In genomic region chr21:38909109-38909508, GRCh38 we compare ENCODE assay signal across 18 cellular contexts.
A peak's percentile ranks its signal among the peaks of the same experiment; 100 is the strongest.
DNase-seq lines count a peak whose midpoint lies in the region; ATAC-seq and TF ChIP-seq lines count a peak whose summit lies in the region.
"Had no signal": no experiment of that assay in that cellular context is flagged by ENCODE, and none has a peak within 500 bp of the region (broad histone marks: within the 10 kb centered on the region; RNA-seq: fewer than 3 reads in every experiment).

No MANE protein-coding gene starts in this region.

- no peak overlapping the region for H2AFZ ChIP-seq in parathyroid adenoma

- H3K4me3 ChIP-seq in esophagus squamous epithelium (no peak overlapping the region), parathyroid adenoma (ENCODE audit: low read depth, low read length) (no peak overlapping the region), tibial nerve (no peak overlapping the region)
- H3K4me3 ChIP-seq: lung, ovary, smooth muscle cell had no signal

- CTCF ChIA-PET in RWPE1 (lab: Yijun Ruan, JAX) = interaction anchor here (0.5 kb wide), 1 partner anchor 247 kb away, joined by 4 read pairs; no protein-coding TSS in a partner anchor

- H3K9ac ChIP-seq in parathyroid adenoma = no peak overlapping the region

- no peak for TF ChIP-seq POLR2A in esophagus squamous epithelium (IDR thresholded peaks at IDR 0.05)
- no peak for TF ChIP-seq POLR2A in tibial nerve (IDR thresholded peaks at IDR 0.05)

- ATAC-seq in HG03442 (IDR thresholded peaks at IDR 0.05; ENCODE audit: unreplicated experiment) = no peak
- ATAC-seq: activated CD4-positive, alpha-beta T cell treated with anti-CD3 and anti-CD28 coated beads for 36 hours; activated CD8-positive, alpha-beta memory T cell treated with anti-CD3 and anti-CD28 coated beads, Interleukin-2, amount 10 ng/mL, durations not matched to agents 7 days and 5 days; activated naive CD8-positive, alpha-beta T cell treated with anti-CD3 and anti-CD28 coated beads, Interleukin-2, amount 50 U/mL, for 24 hours; naive thymus-derived CD4-positive, alpha-beta T cell had no signal

- TF ChIP-seq CTCF in RWPE1 (conservative IDR thresholded peaks at IDR 0.05; ENCODE audit: low read depth) (no peak), esophagus squamous epithelium (IDR thresholded peaks at IDR 0.05) (no peak), parathyroid adenoma (IDR thresholded peaks at IDR 0.05) (no peak), tibial nerve (IDR thresholded peaks at IDR 0.05) (no peak)

- intact Hi-C loops in esophagus squamous epithelium (cut with DNase I) = loop anchor here (10.0 kb wide), 1 partner anchor 164 kb away; no protein-coding TSS in a partner anchor

- H3K27me3 ChIP-seq in esophagus squamous epithelium (no peaks in the 10 kb centered on the region), parathyroid adenoma (ENCODE audit: control insufficient read depth, insufficient read depth, low read length) (no peaks in the 10 kb centered on the region), tibial nerve (no peaks in the 10 kb centered on the region)
- H3K27me3 ChIP-seq: ovary had no signal

- peak overlapping the region; percentile 88 for H3K27ac ChIP-seq in RWPE1
- H3K27ac ChIP-seq in esophagus squamous epithelium = peak overlapping the region; percentile 89 to 95 (median 94)
- peak overlapping the region; percentile 99 for H3K27ac ChIP-seq in parathyroid adenoma
- peak overlapping the region in 3 of 4 donors; percentile 59 to 85 (median 66) for H3K27ac ChIP-seq in tibial nerve

- POLR2A ChIA-PET in RWPE1 (lab: Yijun Ruan, JAX; ENCODE audit: low non-redundant PET) = no interaction called here

- 92 to 97% methylated on average over 8 of the region's 8 CpGs for WGBS in esophagus squamous epithelium, 2 donors
- WGBS in tibial nerve, 2 donors = 91 to 96% methylated on average over 8 of the region's 8 CpGs

- H3K4me2 ChIP-seq in parathyroid adenoma (ENCODE audit: low read length) = no peak overlapping the region
- H3K4me2 ChIP-seq: smooth muscle cell had no signal

- no peaks in the 10 kb centered on the region for H3K9me3 ChIP-seq in esophagus squamous epithelium
- no peaks in the 10 kb centered on the region for H3K9me3 ChIP-seq in parathyroid adenoma (ENCODE audit: control insufficient read depth, low read length)
- H3K9me3 ChIP-seq in tibial nerve = no peaks in the 10 kb centered on the region
- H3K9me3 ChIP-seq: ovary had no signal

- H3K36me3 ChIP-seq in esophagus squamous epithelium = no peaks in the 10 kb centered on the region
- no peaks in the 10 kb centered on the region for H3K36me3 ChIP-seq in parathyroid adenoma (ENCODE audit: control insufficient read depth, insufficient read depth, low read length)
- no peaks in the 10 kb centered on the region for H3K36me3 ChIP-seq in tibial nerve
- H3K36me3 ChIP-seq: ovary had no signal

- no peak for TF ChIP-seq EP300 in tibial nerve (IDR thresholded peaks at IDR 0.05)

- H3K4me1 ChIP-seq in esophagus squamous epithelium (peaks cover 47 to 92% (median 74%) of the 10 kb centered on the region in 3 donors), parathyroid adenoma (peaks cover 68% of the 10 kb centered on the region), tibial nerve (peaks cover 0 to 33% (median 14%) of the 10 kb centered on the region in 4 donors)

- DNase-seq in RWPE1 (ENCODE audit: low spot score) = no peak
- DNase-seq in esophagus squamous epithelium (lab: John Stamatoyannopoulos, UW) = no peak
- no peak for DNase-seq in tibial nerve (ENCODE audit: low spot score in 2 of 2)
- no peak for DNase-seq in central memory CD4-positive, alpha-beta T cell
- DNase-seq in inferior parietal cortex (ENCODE audit: extremely low spot score) = no peak
- DNase-seq: activated CD4-positive, alpha-beta T cell treated with anti-CD3 and anti-CD28 coated beads for 36 hours; activated CD8-positive, alpha-beta memory T cell treated with anti-CD3 and anti-CD28 coated beads, Interleukin-2, amount 10 ng/mL, durations not matched to agents 7 days and 5 days; activated naive CD8-positive, alpha-beta T cell treated with anti-CD3 and anti-CD28 coated beads, Interleukin-2, amount 50 U/mL, for 24 hours; KG1; naive thymus-derived CD4-positive, alpha-beta T cell; NCI-H1048; NCI-H510A treated with DMSO at 0.1 percent for 48 hours; ovary; substantia nigra had no signal

- no peaks in the 10 kb centered on the region for H3K79me2 ChIP-seq in parathyroid adenoma
